ENCODE assay signal across 14 cellular contexts in genomic region chr4:71230613-71231012, GRCh38.
DNase-seq lines count a peak whose midpoint lies in the region; ATAC-seq and TF ChIP-seq lines count a peak whose summit lies in the region.
"Had no signal": no experiment of that assay in that cellular context is flagged by ENCODE, and none has a peak within 500 bp of the region (broad histone marks: within the 10 kb centered on the region; RNA-seq: fewer than 3 reads in every experiment).

No MANE protein-coding gene starts in this region.

- H3K4me1 Mint-ChIP-seq in activated CD4-positive, alpha-beta T cell treated with anti-CD3 and anti-CD28 coated beads, Interleukin-2, amount 10 ng/mL, durations not matched to agents 7 days and 5 days = no peaks in the 10 kb centered on the region
- no peaks in the 10 kb centered on the region for H3K4me1 Mint-ChIP-seq in T-cell
- H3K4me1 Mint-ChIP-seq: CD14-positive monocyte had no signal

- ATAC-seq in sciatic nerve = peak; percentile 53
- ATAC-seq in T-cell (replicated peaks in 1 of 4) = no peak
- ATAC-seq: naive thymus-derived CD8-positive, alpha-beta T cell had no signal

- intact Hi-C loops in sciatic nerve (cut with DNase I) = no loop called here

- no peak overlapping the region for H2AFZ ChIP-seq in GM23248

- H3F3A ChIP-seq in GM23248 (ENCODE audit: insufficient read depth) = peaks cover 12% of the 10 kb centered on the region; the same call in 1 of the 2 replicates

- H3K9me2 ChIP-seq in GM23248 (ENCODE audit: insufficient read depth) = no peaks in the 10 kb centered on the region

- peaks cover 15% of the 10 kb centered on the region for H3K27me3 Mint-ChIP-seq in activated CD4-positive, alpha-beta T cell treated with anti-CD3 and anti-CD28 coated beads, Interleukin-2, amount 10 ng/mL, durations not matched to agents 7 days and 5 days
- peaks cover 0 to 4% of the 10 kb centered on the region in 2 donors for H3K27me3 Mint-ChIP-seq in T-cell

- no peaks in the 10 kb centered on the region for H3K36me3 Mint-ChIP-seq in activated CD4-positive, alpha-beta T cell treated with anti-CD3 and anti-CD28 coated beads, Interleukin-2, amount 10 ng/mL, durations not matched to agents 7 days and 5 days (ENCODE audit: low read depth)
- H3K36me3 Mint-ChIP-seq in T-cell = no peaks in the 10 kb centered on the region
- H3K36me3 Mint-ChIP-seq: CD14-positive monocyte; naive thymus-derived CD8-positive, alpha-beta T cell had no signal

- H3K4me2 ChIP-seq in GM23248 (ENCODE audit: unreplicated experiment) = peak overlapping the region; percentile 61

- H4K20me1 ChIP-seq in GM23248 (ENCODE audit: insufficient read depth) = no peaks in the 10 kb centered on the region

- H3K36me3 ChIP-seq in GM23248 (ENCODE audit: low read depth) (no peaks in the 10 kb centered on the region), right atrium auricular region (no peaks in the 10 kb centered on the region)
- H3K36me3 ChIP-seq: cardiac muscle cell had no signal

- H3K9me3 ChIP-seq in GM23248 (ENCODE audit: low read depth) (no peaks in the 10 kb centered on the region), right atrium auricular region (no peaks in the 10 kb centered on the region)

- H3K27ac Mint-ChIP-seq in activated CD4-positive, alpha-beta T cell treated with anti-CD3 and anti-CD28 coated beads, Interleukin-2, amount 10 ng/mL, durations not matched to agents 7 days and 5 days = no peak overlapping the region
- no peak overlapping the region for H3K27ac Mint-ChIP-seq in T-cell
- H3K27ac Mint-ChIP-seq: CD14-positive monocyte had no signal

- DNase-seq in GM23248 (no peak), right atrium auricular region (ENCODE audit: low spot score) (no peak), sciatic nerve (ENCODE audit: low spot score) (no peak), DMS153 treated with DMSO at 0.1 percent for 48 hours (lab: John Stamatoyannopoulos, UW; ENCODE audit: unreplicated experiment) (no peak), amniotic stem cell (lab: John Stamatoyannopoulos, UW) (no peak), T-cell (no peak)
- DNase-seq in activated CD4-positive, alpha-beta T cell treated with anti-CD3 and anti-CD28 coated beads, Interleukin-2, amount 10 ng/mL, durations not matched to agents 7 days and 5 days = no peak
- DNase-seq: activated CD4-positive, alpha-beta T cell treated with anti-CD3 and anti-CD28 coated beads, Interleukin-2, amount 50 U/mL, for 48 hours; activated gamma-delta T cell treated with Interleukin-2 at 50 U/mL for 16 hours; naive thymus-derived CD8-positive, alpha-beta T cell; NCI-H1092 treated with DMSO at 0.1 percent for 48 hours had no signal

- in situ Hi-C loops in GM23248 (cut with MboI) = no loop called here

- no peaks in the 10 kb centered on the region; the same call in 1 of the 2 replicates for H3K79me2 ChIP-seq in GM23248 (ENCODE audit: insufficient read depth)

- H3K27me3 ChIP-seq in GM23248 (replicated peaks; ENCODE audit: insufficient read depth) (no peaks in the 10 kb centered on the region), right atrium auricular region (no peaks in the 10 kb centered on the region)
- H3K27me3 ChIP-seq: cardiac muscle cell had no signal

- CTCF ChIA-PET in activated CD4-positive, alpha-beta T cell treated with anti-CD3 and anti-CD28 coated beads, Interleukin-2, amount 10 ng/mL, durations not matched to agents 7 days and 5 days (lab: Charles Lee) = interaction anchor here (0.9 kb wide), 1 partner anchor 40 kb away, joined by 3 read pairs; no protein-coding TSS in a partner anchor
- CTCF ChIA-PET in T-cell (lab: Charles Lee) = interaction anchor here in 1 of 2 donors (0.5 kb wide), 1 partner anchor 323 kb away, joined by 3 read pairs; no protein-coding TSS in a partner anchor

- H3K27ac ChIP-seq in GM23248 = no peak overlapping the region
- peak overlapping the region; percentile 60 for H3K27ac ChIP-seq in VCaP
- peak overlapping the region; percentile 72 to 82 for H3K27ac ChIP-seq in right atrium auricular region
- H3K27ac ChIP-seq: cardiac muscle cell had no signal

- 47 to 51% methylated on average over 6 of the region's 6 CpGs for WGBS in GM23248 (ENCODE audit: low coverage in 1 of 2, low lambda C conversion rate in 2 of 2, missing lambda C conversion rate in 2 of 2), 2 experiments

- no peaks in the 10 kb centered on the region for H3K9me3 Mint-ChIP-seq in activated CD4-positive, alpha-beta T cell treated with anti-CD3 and anti-CD28 coated beads, Interleukin-2, amount 10 ng/mL, durations not matched to agents 7 days and 5 days
- H3K9me3 Mint-ChIP-seq in T-cell = no peaks in the 10 kb centered on the region
- H3K9me3 Mint-ChIP-seq: CD14-positive monocyte; naive thymus-derived CD8-positive, alpha-beta T cell had no signal

- POLR2A ChIA-PET in activated CD4-positive, alpha-beta T cell treated with anti-CD3 and anti-CD28 coated beads, Interleukin-2, amount 10 ng/mL, durations not matched to agents 7 days and 5 days (lab: Charles Lee) = no interaction called here
- POLR2A ChIA-PET in T-cell (lab: Charles Lee) = interaction anchor here in 1 of 2 donors (0.5 kb wide), 1 partner anchor 30 kb away, joined by 3 read pairs; no protein-coding TSS in a partner anchor

- H3K4me1 ChIP-seq in GM23248 (ENCODE audit: insufficient read depth) (peaks cover 17% of the 10 kb centered on the region), right atrium auricular region (peaks cover 0 to 40% of the 10 kb centered on the region in 2 donors)

- TF ChIP-seq CTCF in VCaP (conservative IDR thresholded peaks at IDR 0.05) = no peak
- no peak for TF ChIP-seq CTCF in right atrium auricular region (IDR thresholded peaks at IDR 0.05)

- H3K4me3 Mint-ChIP-seq in activated CD4-positive, alpha-beta T cell treated with anti-CD3 and anti-CD28 coated beads, Interleukin-2, amount 10 ng/mL, durations not matched to agents 7 days and 5 days = no peak overlapping the region
- no peak overlapping the region for H3K4me3 Mint-ChIP-seq in T-cell
- H3K4me3 Mint-ChIP-seq: CD14-positive monocyte; naive thymus-derived CD8-positive, alpha-beta T cell had no signal

- no peak overlapping the region for H3K9ac ChIP-seq in GM23248

- H3K4me3 ChIP-seq in GM23248 = no peak overlapping the region
- H3K4me3 ChIP-seq in right atrium auricular region = peak overlapping the region in 1 of 2 donors; percentile 20
- H3K4me3 ChIP-seq: cardiac muscle cell had no signal
